Comparison of ENCODE assay signal across 1 cellular context in the genomic region with DNA sequence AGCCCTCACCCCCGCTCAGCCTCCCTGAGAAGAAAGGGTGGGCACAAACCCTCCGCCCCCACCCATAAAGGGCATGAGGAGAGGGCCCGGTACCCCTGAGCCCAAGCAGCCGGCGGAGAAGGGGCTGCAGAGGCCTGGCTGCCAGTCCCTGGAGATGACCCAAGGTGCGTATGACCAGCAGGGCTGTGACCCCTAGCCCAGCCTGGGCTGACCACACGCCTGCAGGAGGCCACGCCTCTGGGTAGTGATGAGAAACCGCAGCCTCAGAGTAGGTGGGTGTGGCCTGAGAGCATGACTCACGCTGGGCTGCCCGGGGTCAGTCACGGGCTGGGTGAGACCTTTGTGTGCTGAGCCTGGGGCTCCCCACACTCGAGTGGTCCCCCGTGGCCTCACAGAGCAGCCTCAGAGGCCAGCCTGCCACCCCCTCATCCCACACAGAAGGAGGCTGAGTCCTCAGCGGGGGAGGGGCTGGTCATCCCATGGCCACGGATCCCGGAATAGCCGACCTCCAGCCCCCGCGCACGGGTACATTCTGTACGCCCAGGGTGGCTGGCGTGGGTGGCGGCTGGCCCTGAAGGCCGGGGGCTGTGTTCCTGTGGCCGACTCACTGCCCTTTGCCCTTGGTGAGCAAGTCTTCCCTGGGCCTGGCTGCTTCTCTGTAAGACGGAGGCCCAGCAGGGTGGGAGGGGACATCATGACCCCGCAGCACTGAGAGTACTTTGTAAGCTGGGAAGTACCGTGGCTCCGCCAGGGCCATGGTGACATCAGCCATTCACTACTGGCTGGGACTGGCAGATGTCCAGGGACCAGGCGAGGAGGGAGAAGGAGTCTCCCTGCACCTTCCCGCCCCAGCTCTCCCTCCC.
TF ChIP-seq lines count a peak whose summit lies in the region.

No MANE protein-coding gene starts in this region.

TF ChIP-seq in HEK293, 187 proteins besides CTCF, POLR2A, EP300 and RAD21 (continued from another document):
- TF ChIP-seq, protein P1, sequence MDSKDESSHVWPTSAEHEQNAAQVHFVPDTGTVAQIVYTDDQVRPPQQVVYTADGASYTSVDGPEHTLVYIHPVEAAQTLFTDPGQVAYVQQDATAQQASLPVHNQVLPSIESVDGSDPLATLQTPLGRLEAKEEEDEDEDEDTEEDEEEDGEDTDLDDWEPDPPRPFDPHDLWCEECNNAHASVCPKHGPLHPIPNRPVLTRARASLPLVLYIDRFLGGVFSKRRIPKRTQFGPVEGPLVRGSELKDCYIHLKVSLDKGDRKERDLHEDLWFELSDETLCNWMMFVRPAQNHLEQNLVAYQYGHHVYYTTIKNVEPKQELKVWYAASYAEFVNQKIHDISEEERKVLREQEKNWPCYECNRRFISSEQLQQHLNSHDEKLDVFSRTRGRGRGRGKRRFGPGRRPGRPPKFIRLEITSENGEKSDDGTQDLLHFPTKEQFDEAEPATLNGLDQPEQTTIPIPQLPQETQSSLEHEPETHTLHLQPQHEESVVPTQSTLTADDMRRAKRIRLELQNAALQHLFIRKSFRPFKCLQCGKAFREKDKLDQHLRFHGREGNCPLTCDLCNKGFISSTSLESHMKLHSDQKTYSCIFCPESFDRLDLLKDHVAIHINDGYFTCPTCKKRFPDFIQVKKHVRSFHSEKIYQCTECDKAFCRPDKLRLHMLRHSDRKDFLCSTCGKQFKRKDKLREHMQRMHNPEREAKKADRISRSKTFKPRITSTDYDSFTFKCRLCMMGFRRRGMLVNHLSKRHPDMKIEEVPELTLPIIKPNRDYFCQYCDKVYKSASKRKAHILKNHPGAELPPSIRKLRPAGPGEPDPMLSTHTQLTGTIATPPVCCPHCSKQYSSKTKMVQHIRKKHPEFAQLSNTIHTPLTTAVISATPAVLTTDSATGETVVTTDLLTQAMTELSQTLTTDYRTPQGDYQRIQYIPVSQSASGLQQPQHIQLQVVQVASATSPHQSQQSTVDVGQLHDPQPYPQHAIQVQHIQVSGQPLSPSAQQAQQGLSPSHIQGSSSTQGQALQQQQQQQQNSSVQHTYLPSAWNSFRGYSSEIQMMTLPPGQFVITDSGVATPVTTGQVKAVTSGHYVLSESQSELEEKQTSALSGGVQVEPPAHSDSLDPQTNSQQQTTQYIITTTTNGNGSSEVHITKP (tag by site-specific recombination; IDR thresholded peaks at IDR 0.05), result peak; percentile 60
- TF ChIP-seq WT1 (tag by site-specific recombination; IDR thresholded peaks at IDR 0.05) (peak; percentile 92), ZNF473 (tag by site-specific recombination; IDR thresholded peaks at IDR 0.05) (no peak), ZFP37 (tag by site-specific recombination; IDR thresholded peaks at IDR 0.05) (peak; percentile 58; the same call in 1 of the 2 replicates), KLF10 (tag by site-specific recombination; IDR thresholded peaks at IDR 0.05) (peak; percentile 47; the same call in 1 of the 2 replicates), ZIC2 (tag by site-specific recombination; IDR thresholded peaks at IDR 0.05) (peak; percentile 69), GLIS1 (tag by site-specific recombination; IDR thresholded peaks at IDR 0.05) (peak; percentile 73), ZNF785 (tag by site-specific recombination; IDR thresholded peaks at IDR 0.05) (no peak), KLF1 (tag by site-specific recombination; IDR thresholded peaks at IDR 0.05) (peak; percentile 79), ZNF596 (tag by site-specific recombination; IDR thresholded peaks at IDR 0.05) (no peak), ZEB2 (tag by site-specific recombination; IDR thresholded peaks at IDR 0.05) (peak; percentile 37; the same call in 1 of the 2 replicates), ZBTB48 (tag by site-specific recombination; IDR thresholded peaks at IDR 0.05) (peak; percentile 77; the same call in 1 of the 2 replicates), ZNF404 (tag by site-specific recombination; IDR thresholded peaks at IDR 0.05) (no peak), EGR2 (tag by site-specific recombination; IDR thresholded peaks at IDR 0.05; ENCODE audit: low read depth) (peak; percentile 79), SP2 (tag by site-specific recombination; IDR thresholded peaks at IDR 0.05) (peak; percentile 48)
- TF ChIP-seq, protein P2, sequence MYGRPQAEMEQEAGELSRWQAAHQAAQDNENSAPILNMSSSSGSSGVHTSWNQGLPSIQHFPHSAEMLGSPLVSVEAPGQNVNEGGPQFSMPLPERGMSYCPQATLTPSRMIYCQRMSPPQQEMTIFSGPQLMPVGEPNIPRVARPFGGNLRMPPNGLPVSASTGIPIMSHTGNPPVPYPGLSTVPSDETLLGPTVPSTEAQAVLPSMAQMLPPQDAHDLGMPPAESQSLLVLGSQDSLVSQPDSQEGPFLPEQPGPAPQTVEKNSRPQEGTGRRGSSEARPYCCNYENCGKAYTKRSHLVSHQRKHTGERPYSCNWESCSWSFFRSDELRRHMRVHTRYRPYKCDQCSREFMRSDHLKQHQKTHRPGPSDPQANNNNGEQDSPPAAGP (tag by site-specific recombination; IDR thresholded peaks at IDR 0.05), result 0 out of 2 replicates have a peak, but pooled peaks have one; percentile 40
- TF ChIP-seq, protein P3, sequence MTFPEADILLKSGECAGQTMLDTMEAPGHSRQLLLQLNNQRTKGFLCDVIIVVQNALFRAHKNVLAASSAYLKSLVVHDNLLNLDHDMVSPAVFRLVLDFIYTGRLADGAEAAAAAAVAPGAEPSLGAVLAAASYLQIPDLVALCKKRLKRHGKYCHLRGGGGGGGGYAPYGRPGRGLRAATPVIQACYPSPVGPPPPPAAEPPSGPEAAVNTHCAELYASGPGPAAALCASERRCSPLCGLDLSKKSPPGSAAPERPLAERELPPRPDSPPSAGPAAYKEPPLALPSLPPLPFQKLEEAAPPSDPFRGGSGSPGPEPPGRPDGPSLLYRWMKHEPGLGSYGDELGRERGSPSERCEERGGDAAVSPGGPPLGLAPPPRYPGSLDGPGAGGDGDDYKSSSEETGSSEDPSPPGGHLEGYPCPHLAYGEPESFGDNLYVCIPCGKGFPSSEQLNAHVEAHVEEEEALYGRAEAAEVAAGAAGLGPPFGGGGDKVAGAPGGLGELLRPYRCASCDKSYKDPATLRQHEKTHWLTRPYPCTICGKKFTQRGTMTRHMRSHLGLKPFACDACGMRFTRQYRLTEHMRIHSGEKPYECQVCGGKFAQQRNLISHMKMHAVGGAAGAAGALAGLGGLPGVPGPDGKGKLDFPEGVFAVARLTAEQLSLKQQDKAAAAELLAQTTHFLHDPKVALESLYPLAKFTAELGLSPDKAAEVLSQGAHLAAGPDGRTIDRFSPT (tag by site-specific recombination; IDR thresholded peaks at IDR 0.05), result peak; percentile 26; the same call in 1 of the 2 replicates
